23 cellular contexts compared by ENCODE assay signal in the genomic region with DNA sequence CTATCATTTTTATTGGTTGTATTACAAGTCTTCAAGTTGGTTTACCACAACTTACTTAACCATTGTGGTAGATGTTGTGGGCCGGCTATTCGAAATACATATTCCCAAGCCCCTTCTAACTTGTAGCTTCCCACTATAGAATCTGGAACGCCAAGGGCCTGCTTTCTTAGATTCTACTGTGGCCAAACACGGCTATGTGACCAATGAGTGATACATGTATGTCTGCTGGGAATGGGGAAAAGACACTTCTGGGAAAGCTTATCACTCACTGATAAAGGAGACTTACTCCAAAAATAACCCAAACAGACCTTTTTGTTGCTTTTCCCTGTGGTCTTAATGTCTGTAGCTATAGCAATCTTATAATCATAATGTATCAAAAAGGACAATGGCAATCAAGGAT. TPM values are rescaled to one million over a fixed set of nuclear protein-coding genes. Genes with fewer than 3 reads are reported as not detected.
A peak's percentile ranks its signal among the peaks of the same experiment; 100 is the strongest.
DNase-seq lines count a peak whose midpoint lies in the region; ATAC-seq, FAIRE-seq and TF ChIP-seq lines count a peak whose summit lies in the region.
"Had no signal": no experiment of that assay in that cellular context is flagged by ENCODE, and none has a peak within 500 bp of the region (broad histone marks: within the 10 kb centered on the region; RNA-seq: fewer than 3 reads in every experiment).

No MANE protein-coding gene starts in this region.

- in situ Hi-C loops in K562 (cut with MboI): no loop called here

- intact Hi-C loops in heart right ventricle (cut with DNase I) (no loop called here), cardiac septum (cut with DNase I) (no loop called here), K562 (cut with micrococcal nuclease) (no loop called here)

- no peaks in the 10 kb centered on the region for H3K9me1 ChIP-seq in K562 (ENCODE audit: control insufficient read depth, insufficient read depth, low read length)

- CTCF ChIA-PET in K562 (lab: Yijun Ruan, JAX; ENCODE audit: low intra/inter-chr PET ratio): no interaction called here

- no TSS peak for BruUV-seq in K562 (replicated peaks; lab: Mats Ljungman, UMichigan)

- H3K79me2 ChIP-seq in K562 (ENCODE audit: control insufficient read depth, insufficient read depth, low read length): peaks cover 27% of the 10 kb centered on the region

- peak overlapping the region; percentile 39 for H3K4me2 ChIP-seq in K562 (ENCODE audit: insufficient read depth, low read length)
- H3K4me2 ChIP-seq: BLaER1 had no signal

- H2AFZ ChIP-seq in K562 (ENCODE audit: low read depth, low read length): no peak overlapping the region

- H3K27me3 ChIP-seq in heart right ventricle: no peaks in the 10 kb centered on the region
- H3K27me3 ChIP-seq in K562 (ENCODE audit: control insufficient read depth in 2 of 2, insufficient read depth in 2 of 2, low read length in 2 of 2): no peaks in the 10 kb centered on the region
- no peaks in the 10 kb centered on the region for H3K27me3 ChIP-seq in right atrium auricular region
- H3K27me3 ChIP-seq: BE2C, BLaER1 had no signal

- TF ChIP-seq RAD21 in K562 (CRISPR knock-in tag; conservative IDR thresholded peaks at IDR 0.05 in 1 of 2, IDR thresholded peaks at IDR 0.05 in 1 of 2): no peak

- no peak for TF ChIP-seq EP300 in K562 (IDR thresholded peaks at IDR 0.05; ENCODE audit: low read length)

- FAIRE-seq in K562 (lab: Jason Lieb, UNC): peak; percentile 48
- FAIRE-seq: A204.1, D721Med, G401.6, GM12891 had no signal

- no peak overlapping the region for H3K4me3 ChIP-seq in heart right ventricle
- H3K4me3 ChIP-seq in K562: no peak overlapping the region
- H3K4me3 ChIP-seq in right atrium auricular region: no peak overlapping the region
- H3K4me3 ChIP-seq: BLaER1 had no signal

- TF ChIP-seq POLR2A in K562 (conservative IDR thresholded peaks at IDR 0.05): no peak

- no peaks in the 10 kb centered on the region for H3K9me3 ChIP-seq in heart right ventricle
- H3K9me3 ChIP-seq in K562 (replicated peaks; ENCODE audit: control insufficient read depth, insufficient read depth, low read depth, low read length): no peaks in the 10 kb centered on the region
- H3K9me3 ChIP-seq in right atrium auricular region: no peaks in the 10 kb centered on the region
- H3K9me3 ChIP-seq: BE2C, BLaER1, Caco-2 had no signal

- peak overlapping the region in 1 of 2 experiments; percentile 8; a peak in 1 of 4 replicates for H3K9ac ChIP-seq in K562 (ENCODE audit: insufficient read depth in 1 of 2, low read depth in 2 of 2, low read length in 2 of 2)
- H3K9ac ChIP-seq: BLaER1 had no signal

- DNase-seq in heart right ventricle (no peak), cardiac septum (ENCODE audit: low spot score) (no peak), OCI-M1 (lab: John Stamatoyannopoulos, UW) (peak; percentile 35), K562 (ENCODE audit: extremely low read depth in 1 of 4, low spot score in 3 of 4) (peak in 1 of 4 experiments; percentile 36), right atrium auricular region (ENCODE audit: low spot score) (no peak), NOMO-1 (lab: John Stamatoyannopoulos, UW; ENCODE audit: unreplicated experiment in 2 of 2) (no peak), NCI-H2227 treated with DMSO at 0.1 percent for 48 hours (lab: John Stamatoyannopoulos, UW) (no peak)
- DNase-seq: 8988T; ACHN; BE2C; C1 segment of cervical spinal cord; Caco-2; Calu3; CD4-positive, alpha-beta memory T cell; CD4-positive, CD25-positive, alpha-beta regulatory T cell; DMS79 treated with DMSO at 0.1 percent for 48 hours; GF-D8 had no signal

- TF ChIP-seq CTCF in heart right ventricle (IDR thresholded peaks at IDR 0.05) (no peak), K562 (IDR thresholded peaks at IDR 0.05 in 2 of 3, conservative IDR thresholded peaks at IDR 0.05 in 1 of 3; ENCODE audit: insufficient read depth in 2 of 3, low read depth in 1 of 3, low read length in 3 of 3) (no peak), right atrium auricular region (IDR thresholded peaks at IDR 0.05) (no peak)

- H3K4me1 ChIP-seq in heart right ventricle (peaks cover 0 to 22% (median 4%) of the 10 kb centered on the region in 9 donors), K562 (replicated peaks in 1 of 2; ENCODE audit: control insufficient read depth in 2 of 2, insufficient read depth in 2 of 2, low read length in 2 of 2) (peaks cover 0 to 10% of the 10 kb centered on the region in 2 experiments; a peak in 3 of 5 replicates), right atrium auricular region (peaks cover 0 to 12% of the 10 kb centered on the region in 2 donors)
- H3K4me1 ChIP-seq: BE2C, BLaER1, Caco-2 had no signal

- ATAC-seq in heart right ventricle (peak in 4 of 8 donors; percentile 62 to 67 (median 64)), K562 (peak; percentile 59), GM18867 (IDR thresholded peaks at IDR 0.05; ENCODE audit: unreplicated experiment) (no peak)

- 39 to 47% methylated on average over 4 of the region's 4 CpGs for WGBS in heart right ventricle, 2 donors
- WGBS in K562 (ENCODE audit: insufficient coverage, low coverage, missing lambda C conversion rate): 35% methylated on average over 4 of the region's 4 CpGs

- H4K20me1 ChIP-seq in K562 (replicated peaks; ENCODE audit: control insufficient read depth, insufficient read depth, low read length): no peaks in the 10 kb centered on the region

- H3K27ac ChIP-seq in heart right ventricle (peak overlapping the region in 6 of 10 donors; percentile 1 to 63 (median 23)), K562 (ENCODE audit: extremely low read depth, low read depth, low read length) (peak overlapping the region; percentile 50; the same call in 1 of the 3 replicates), right atrium auricular region (peak overlapping the region; percentile 11 to 64)
- H3K27ac ChIP-seq: BLaER1 had no signal

- peaks cover 0 to 7% (median 0%) of the 10 kb centered on the region in 9 donors for H3K36me3 ChIP-seq in heart right ventricle
- no peaks in the 10 kb centered on the region for H3K36me3 ChIP-seq in K562 (ENCODE audit: control insufficient read depth, insufficient read depth, low read length)
- H3K36me3 ChIP-seq in right atrium auricular region: no peaks in the 10 kb centered on the region
- H3K36me3 ChIP-seq: BE2C had no signal

- POLR2A ChIA-PET in K562 (lab: Yijun Ruan, JAX): interaction anchor here (1.4 kb wide), 1 partner anchor 12 kb away, joined by 3 read pairs; no protein-coding TSS in a partner anchor

TF ChIP-seq in K562, 482 proteins besides CTCF, POLR2A, EP300 and RAD21:
- TF ChIP-seq KLF1 (tag; IDR thresholded peaks at IDR 0.05) (no peak), TCF3 (CRISPR knock-in tag; IDR thresholded peaks at IDR 0.05) (0 out of 2 replicates have a peak, but pooled peaks have one; percentile 5)
- TF ChIP-seq, protein P1, sequence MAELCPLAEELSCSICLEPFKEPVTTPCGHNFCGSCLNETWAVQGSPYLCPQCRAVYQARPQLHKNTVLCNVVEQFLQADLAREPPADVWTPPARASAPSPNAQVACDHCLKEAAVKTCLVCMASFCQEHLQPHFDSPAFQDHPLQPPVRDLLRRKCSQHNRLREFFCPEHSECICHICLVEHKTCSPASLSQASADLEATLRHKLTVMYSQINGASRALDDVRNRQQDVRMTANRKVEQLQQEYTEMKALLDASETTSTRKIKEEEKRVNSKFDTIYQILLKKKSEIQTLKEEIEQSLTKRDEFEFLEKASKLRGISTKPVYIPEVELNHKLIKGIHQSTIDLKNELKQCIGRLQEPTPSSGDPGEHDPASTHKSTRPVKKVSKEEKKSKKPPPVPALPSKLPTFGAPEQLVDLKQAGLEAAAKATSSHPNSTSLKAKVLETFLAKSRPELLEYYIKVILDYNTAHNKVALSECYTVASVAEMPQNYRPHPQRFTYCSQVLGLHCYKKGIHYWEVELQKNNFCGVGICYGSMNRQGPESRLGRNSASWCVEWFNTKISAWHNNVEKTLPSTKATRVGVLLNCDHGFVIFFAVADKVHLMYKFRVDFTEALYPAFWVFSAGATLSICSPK (IDR thresholded peaks at IDR 0.05; ENCODE audit: borderline replicate concordance): no peak

RNA-seq across cellular contexts. Expression of gene STRN, which starts 24.5 kb away (rescaled TPM):
- 100 to 1,000 TPM in 2 of 10 donors, 10 to 100 TPM in 8; 37.0 to 102 (median 67.8) TPM for total RNA-seq in heart right ventricle
- polyA plus RNA-seq in heart right ventricle: 10 to 100 TPM in 1 of 2 donors, 1 to 10 TPM in 1; 8.6 to 12.2 TPM
- 78.0 TPM for total RNA-seq in cardiac septum
- total RNA-seq in K562 (2011; cell fraction: chromatin; rRNA removed; ENCODE audit: low replicate concordance): 8.8 and 32.4 TPM in 2 replicates
- 3.0 and 5.8 TPM in 2 replicates for total RNA-seq in K562 (2011; cell fraction: nucleolus; rRNA removed)
- total RNA-seq in K562 (2011; cell fraction: nucleoplasm; rRNA removed): 12.8 and 26.0 TPM in 2 replicates
- total RNA-seq in K562 (2014; rRNA removed): 12.8 and 13.4 TPM in 2 replicates
- total RNA-seq in K562 (2014; rRNA removed; fragmentation: Illumina TruSeq; extraction: Trizol): 23.6 and 30.9 TPM in 2 replicates
- 18.1 and 20.0 TPM in 2 replicates for total RNA-seq in K562 (2015; rRNA removed; fragmentation: Illumina TruSeq; extraction: Trizol)
- 26.4 and 29.1 TPM in 2 replicates for total RNA-seq in K562 (2021)
- polyA plus RNA-seq in K562 (2011; rRNA removed): 24.2 and 31.2 TPM in 2 replicates
- polyA plus RNA-seq in K562 (2011; cell fraction: cytosol; rRNA removed): 11.4 and 12.9 TPM in 2 replicates
- polyA plus RNA-seq in K562 (2011; cell fraction: nucleus; rRNA removed): 14.0 and 19.6 TPM in 2 replicates
- polyA plus RNA-seq in K562 (2012): 13.4 and 16.0 TPM in 2 replicates
- polyA plus RNA-seq in K562 (2014; fragmentation: Illumina TruSeq; extraction: Trizol): 19.2 and 22.4 TPM in 2 replicates
- 1 to 10 TPM; 1.3 to 1.6 TPM for polyA plus RNA-seq in K562 (2014; fragmentation: Nextera tagmentation; extraction: Ambion mirVana)
- 11.4 and 12.8 TPM in 2 replicates for polyA plus RNA-seq in K562 (2014; rRNA removed)
- 82.1 and 87.5 TPM in 2 replicates for polyA minus RNA-seq in K562 (2011; rRNA and poly(A)+ RNA removed)
- 19.7 and 28.7 TPM in 2 replicates for polyA minus RNA-seq in K562 (2011; cell fraction: cytosol; rRNA and poly(A)+ RNA removed)
- polyA minus RNA-seq in K562 (2011; cell fraction: nucleus; rRNA and poly(A)+ RNA removed): 9.0 and 18.2 TPM in 2 replicates
- total RNA-seq in right atrium auricular region: 10 to 100 TPM; 29.2 to 34.5 TPM
